1 cellular context compared by ENCODE assay signal in genomic region chr19:45404557-45405434, GRCh38.
TF ChIP-seq lines count a peak whose summit lies in the region.

PPP1R13L (minus strand) TSS chr19:45405069; CDS start chr19:45398318, 6,751 bp downstream.

TF ChIP-seq in GM12878, 131 proteins besides CTCF, POLR2A, EP300 and RAD21 (continued from another document):
- TF ChIP-seq ZBTB11 (CRISPR knock-in tag; IDR thresholded peaks at IDR 0.05) (no peak), POU2F2 (IDR thresholded peaks at IDR 0.05; ENCODE audit: borderline replicate concordance, low read depth, low read length) (no peak), MAX (IDR thresholded peaks at IDR 0.05; ENCODE audit: low read depth, low read length) (0 out of 2 replicates have a peak, but pooled peaks have one; percentile 20), EED (IDR thresholded peaks at IDR 0.05; ENCODE audit: low read depth) (0 out of 2 replicates have a peak, but pooled peaks have one; percentile 2), PKNOX1 (IDR thresholded peaks at IDR 0.05) (0 out of 2 replicates have a peak, but pooled peaks have one; percentile 11), IKZF1 (conservative IDR thresholded peaks at IDR 0.05) (no peak), WRNIP1 (IDR thresholded peaks at IDR 0.05; ENCODE audit: borderline replicate concordance, low read depth, low read length) (no peak), ZNF207 (IDR thresholded peaks at IDR 0.05; ENCODE audit: borderline replicate concordance) (0 out of 2 replicates have a peak, but pooled peaks have one; percentile 8), SIX5 (IDR thresholded peaks at IDR 0.05; ENCODE audit: low read depth, low read length, severe bottlenecking) (peak; percentile 59), TARDBP (IDR thresholded peaks at IDR 0.05; ENCODE audit: borderline replicate concordance) (no peak), NR2F1 (conservative IDR thresholded peaks at IDR 0.05) (peak; percentile 9; the same call in 1 of the 2 replicates), CHD2 (IDR thresholded peaks at IDR 0.05; ENCODE audit: borderline replicate concordance, low read depth, low read length) (peak; percentile 17; the same call in 1 of the 2 replicates)
